ENCODE assay signal across 9 cellular contexts in the genomic region with DNA sequence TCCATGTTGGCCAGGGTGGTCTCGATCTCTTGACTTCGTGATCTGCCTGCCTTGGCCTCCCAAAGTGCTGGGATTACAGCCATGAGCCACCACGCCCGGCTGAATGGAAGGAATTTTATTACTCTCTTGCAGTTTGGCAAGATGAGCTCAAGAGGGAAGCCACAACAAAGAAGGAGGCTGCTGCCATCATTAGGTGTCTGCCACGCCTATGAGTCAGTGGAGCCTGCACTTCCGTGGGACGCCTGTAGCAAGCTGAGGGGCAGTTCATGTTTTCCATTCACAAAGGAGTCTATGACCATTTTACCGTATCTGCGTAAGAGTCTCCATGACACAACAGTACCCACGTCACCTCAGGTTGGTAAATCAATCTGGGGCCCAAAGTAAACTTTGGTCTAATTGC. TPM values are rescaled to one million over a fixed set of nuclear protein-coding genes. Genes with fewer than 3 reads are reported as not detected.
DNase-seq lines count a peak whose midpoint lies in the region; ATAC-seq and TF ChIP-seq lines count a peak whose summit lies in the region.
"Had no signal": no experiment of that assay in that cellular context is flagged by ENCODE, and none has a peak within 500 bp of the region (broad histone marks: within the 10 kb centered on the region; RNA-seq: fewer than 3 reads in every experiment).

No MANE protein-coding gene starts in this region.

- no peak for TF ChIP-seq CTCF in AG10803 (conservative IDR thresholded peaks at IDR 0.05; ENCODE audit: low read length)
- TF ChIP-seq CTCF in nephron progenitor cell (IDR thresholded peaks at IDR 0.05): no peak
- peak in 2 of 6 experiments; percentile 9 to 18 for TF ChIP-seq CTCF in upper lobe of left lung (IDR thresholded peaks at IDR 0.05)

- H3K27ac Mint-ChIP-seq in activated T-cell treated with anti-CD3 and anti-CD28 coated beads, Interleukin-2, amount 50 U/mL, for 72 hours: peak overlapping the region; percentile 96
- H3K27ac Mint-ChIP-seq in nephron progenitor cell: peak overlapping the region; percentile 71

- peaks cover 51% of the 10 kb centered on the region for H3K4me1 Mint-ChIP-seq in activated T-cell treated with anti-CD3 and anti-CD28 coated beads, Interleukin-2, amount 50 U/mL, for 72 hours (ENCODE audit: low read depth)
- H3K4me1 Mint-ChIP-seq in nephron progenitor cell: peaks cover 24% of the 10 kb centered on the region

- H3K36me3 Mint-ChIP-seq in activated T-cell treated with anti-CD3 and anti-CD28 coated beads, Interleukin-2, amount 50 U/mL, for 72 hours (ENCODE audit: insufficient read depth in 2 of 2): peaks cover 8 to 14% of the 10 kb centered on the region in 2 donors
- peaks cover 3% of the 10 kb centered on the region for H3K36me3 Mint-ChIP-seq in nephron progenitor cell (ENCODE audit: low read depth)

- peak overlapping the region; percentile 33 to 67 for H3K4me3 Mint-ChIP-seq in activated T-cell treated with anti-CD3 and anti-CD28 coated beads, Interleukin-2, amount 50 U/mL, for 72 hours
- H3K4me3 Mint-ChIP-seq in nephron progenitor cell: no peak overlapping the region

- peak; percentile 93 to 97 for ATAC-seq in activated T-cell treated with anti-CD3 and anti-CD28 coated beads, Interleukin-2, amount 50 U/mL, for 72 hours (replicated peaks in 1 of 2)
- ATAC-seq in upper lobe of left lung (ENCODE audit: low FRiP score in 2 of 2): no peak
- ATAC-seq in HG02840 (IDR thresholded peaks at IDR 0.05; ENCODE audit: low FRiP score, unreplicated experiment): no peak

- H3K27me3 ChIP-seq in upper lobe of left lung: no peaks in the 10 kb centered on the region

- H3K9me3 ChIP-seq in upper lobe of left lung: no peaks in the 10 kb centered on the region

- no peak for TF ChIP-seq POLR2A in upper lobe of left lung (IDR thresholded peaks at IDR 0.05)

- H3K4me1 ChIP-seq in upper lobe of left lung: no peaks in the 10 kb centered on the region

- DNase-seq in AG10803 (ENCODE audit: low read depth): peak; percentile 31
- DNase-seq in NOMO-1 treated with dmso at 0.1 percent for 144 hours (lab: John Stamatoyannopoulos, UW; ENCODE audit: unreplicated experiment): peak; percentile 83
- DNase-seq in activated T-cell treated with anti-CD3 and anti-CD28 coated beads, Interleukin-2, amount 50 U/mL, for 72 hours: peak; percentile 78 to 87
- no peak for DNase-seq in nephron progenitor cell
- no peak for DNase-seq in NCI-H345 treated with DMSO at 0.1 percent for 48 hours (lab: John Stamatoyannopoulos, UW; ENCODE audit: unreplicated experiment)
- DNase-seq in retina: no peak
- no peak for DNase-seq in upper lobe of left lung
- DNase-seq: NCI-H1694 had no signal

- H3K9me3 Mint-ChIP-seq in activated T-cell treated with anti-CD3 and anti-CD28 coated beads, Interleukin-2, amount 50 U/mL, for 72 hours: peaks cover 0 to 4% of the 10 kb centered on the region in 2 donors
- H3K9me3 Mint-ChIP-seq in nephron progenitor cell: peaks cover 16% of the 10 kb centered on the region

- no peak for TF ChIP-seq EP300 in upper lobe of left lung (IDR thresholded peaks at IDR 0.05)

- H3K36me3 ChIP-seq in upper lobe of left lung: no peaks in the 10 kb centered on the region

- no peak overlapping the region for H3K27ac ChIP-seq in upper lobe of left lung

- no peak overlapping the region for H3K4me3 ChIP-seq in AG10803 (ENCODE audit: low read length)
- no peak overlapping the region for H3K4me3 ChIP-seq in upper lobe of left lung

- WGBS in upper lobe of left lung, 2 donors: 86 to 88% methylated on average over 10 of the region's 10 CpGs

- H3K27me3 Mint-ChIP-seq in activated T-cell treated with anti-CD3 and anti-CD28 coated beads, Interleukin-2, amount 50 U/mL, for 72 hours (ENCODE audit: low read depth): no peaks in the 10 kb centered on the region
- peaks cover 16% of the 10 kb centered on the region for H3K27me3 Mint-ChIP-seq in nephron progenitor cell (ENCODE audit: low read depth, poor library complexity)

RNA-seq across cellular contexts. Expression of a gene that starts 51.2 kb away (rescaled TPM):
- not detected for total RNA-seq in activated T-cell treated with anti-CD3 and anti-CD28 coated beads, Interleukin-2, amount 50 U/mL, for 72 hours
- under 1 TPM in 1 of 6 donors, not detected in 5; 0.49 TPM for total RNA-seq in upper lobe of left lung

Comparison
In these comparisons a context has a peak if more than half of its experiments do, and no peak if none do; other contexts are left out.
1. DNase-seq: peak in AG10803 (single experiment), NOMO-1 treated with dmso at 0.1 percent for 144 hours (single experiment) and activated T-cell treated with anti-CD3 and anti-CD28 coated beads, Interleukin-2, amount 50 U/mL, for 72 hours (2 of 2); none in nephron progenitor cell (single experiment), NCI-H345 treated with DMSO at 0.1 percent for 48 hours (single experiment), retina (single experiment) and upper lobe of left lung (0 of 2).
2. ATAC-seq: peak in activated T-cell treated with anti-CD3 and anti-CD28 coated beads, Interleukin-2, amount 50 U/mL, for 72 hours (2 of 2); none in upper lobe of left lung (0 of 2) and HG02840 (single experiment).